9 cellular contexts compared by ENCODE assay signal in genomic region chr22:35377735-35378134, GRCh38. TPM values are rescaled to one million over a fixed set of nuclear protein-coding genes. Genes with fewer than 3 reads are reported as not detected.
DNase-seq lines count a peak whose midpoint lies in the region; ATAC-seq, FAIRE-seq and TF ChIP-seq lines count a peak whose summit lies in the region.
"Had no signal": no experiment of that assay in that cellular context is flagged by ENCODE, and none has a peak within 500 bp of the region (broad histone marks: within the 10 kb centered on the region; RNA-seq: fewer than 3 reads in every experiment).

No MANE protein-coding gene starts in this region.

- no peak for TF ChIP-seq EP300 in H1 (IDR thresholded peaks at IDR 0.05; ENCODE audit: borderline replicate concordance in 1 of 2, low read depth in 2 of 2, low read length in 2 of 2)

- H3K9ac ChIP-seq in H1 (replicated peaks in 1 of 4; ENCODE audit: extremely low read depth in 1 of 4, low read depth in 3 of 4, low read length in 3 of 4) (peak overlapping the region in 1 of 4 experiments; percentile 20; a peak in 2 of 7 replicates), trophoblast cell (ENCODE audit: low read length) (no peak overlapping the region)
- H3K9ac ChIP-seq: parathyroid adenoma had no signal

- H2BK120ac ChIP-seq in H1 (replicated peaks; ENCODE audit: low read depth, low read length) (peak overlapping the region; percentile 67), trophoblast cell (ENCODE audit: insufficient read depth, low read length, poor library complexity) (peak overlapping the region; percentile 84)

- H4K91ac ChIP-seq in H1 (replicated peaks; ENCODE audit: insufficient read length, low read length) (peak overlapping the region; percentile 59), trophoblast cell (ENCODE audit: low read depth, low read length) (peak overlapping the region; percentile 87)

- H3K4me2 ChIP-seq in H1 (ENCODE audit: insufficient read depth in 1 of 2, low read depth in 2 of 2, low read length in 2 of 2) (peak overlapping the region; percentile 28 to 30; a peak in 3 of 4 replicates), trophoblast cell (ENCODE audit: low read length) (no peak overlapping the region)

- no peak overlapping the region for H4K8ac ChIP-seq in H1 (ENCODE audit: extremely low read depth, insufficient read depth, low read length)
- no peak overlapping the region for H4K8ac ChIP-seq in trophoblast cell (ENCODE audit: low read depth, low read length)

- POLR2A ChIA-PET in H1 (lab: Charles Lee; ENCODE audit: partially characterized antibody) = interaction anchor here (1.1 to 57.4 kb wide), 2 partner anchors 27 to 37 kb away, joined by 9 to 1995 read pairs; partner anchors contain the start of gene MCM5

- H3K4me1 ChIP-seq in H1 (replicated peaks in 1 of 4; ENCODE audit: control insufficient read depth in 3 of 4, insufficient read depth in 4 of 4, low read length in 3 of 4) (peaks cover 22 to 31% (median 26%) of the 10 kb centered on the region in 4 experiments), trophoblast cell (ENCODE audit: control insufficient read depth in 1 of 2, insufficient read depth in 2 of 2, low read length in 2 of 2) (peaks cover 22 to 33% of the 10 kb centered on the region in 2 experiments)

- TF ChIP-seq CTCF in C4-2B (conservative IDR thresholded peaks at IDR 0.05) (no peak), H1 (IDR thresholded peaks at IDR 0.05; ENCODE audit: control extremely low read depth in 1 of 3, insufficient read depth in 1 of 3, low read depth in 1 of 3, low read length in 3 of 3) (no peak)

- H3K56ac ChIP-seq in H1 (replicated peaks; ENCODE audit: insufficient read length, low read depth, low read length) = no peak overlapping the region

- H3K14ac ChIP-seq in H1 (ENCODE audit: insufficient read length) (no peak overlapping the region), trophoblast cell (ENCODE audit: low read length) (peak overlapping the region; percentile 8)

- H3K27me3 ChIP-seq in H1 (replicated peaks in 1 of 4; ENCODE audit: control insufficient read depth in 3 of 4, extremely low read depth in 1 of 4, insufficient read depth in 3 of 4, low read length in 3 of 4) (no peaks in the 10 kb centered on the region; a peak in 1 of 7 replicates), trophoblast cell (ENCODE audit: insufficient read depth, low read length) (no peaks in the 10 kb centered on the region)

- H3K79me2 ChIP-seq in H1 (ENCODE audit: control insufficient read depth in 1 of 2, insufficient read depth in 2 of 2, low read length in 2 of 2) = peaks cover 0 to 4% of the 10 kb centered on the region in 2 experiments; a peak in 1 of 4 replicates
- peaks cover 7% of the 10 kb centered on the region for H3K79me2 ChIP-seq in trophoblast cell (ENCODE audit: control insufficient read depth, insufficient read depth, low read length, poor library complexity)
- H3K79me2 ChIP-seq: parathyroid adenoma had no signal

- TF ChIP-seq POLR2A in H1 (IDR thresholded peaks at IDR 0.05; ENCODE audit: control extremely low read depth in 1 of 2, low read depth in 2 of 2, low read length in 2 of 2) = no peak

- H3K4me3 ChIP-seq in H1 (ENCODE audit: extremely low read depth in 1 of 4, insufficient read depth in 2 of 4, low read depth in 3 of 4, low read length in 4 of 4) (no peak overlapping the region), trophoblast cell (ENCODE audit: low read depth, low read length) (no peak overlapping the region)

- peaks cover 8% of the 10 kb centered on the region; the same call in 1 of the 2 replicates for H3K23me2 ChIP-seq in H1 (ENCODE audit: low read depth, low read length)

- H3K36me3 ChIP-seq in H1 (ENCODE audit: control insufficient read depth in 2 of 4, insufficient read depth in 4 of 4, low read length in 3 of 4) = no peaks in the 10 kb centered on the region
- H3K36me3 ChIP-seq in trophoblast cell (ENCODE audit: control insufficient read depth in 1 of 2, insufficient read depth in 2 of 2, low read length in 2 of 2) = no peaks in the 10 kb centered on the region

- H3K79me1 ChIP-seq in H1 (ENCODE audit: low read depth, low read length) = peaks cover 2% of the 10 kb centered on the region; the same call in 1 of the 2 replicates
- H3K79me1 ChIP-seq in trophoblast cell (ENCODE audit: low read length) = peaks cover 45% of the 10 kb centered on the region

- H3K27ac ChIP-seq in C4-2B = peak overlapping the region; percentile 57
- H3K27ac ChIP-seq in H1 (ENCODE audit: low read depth, low read length) = peak overlapping the region; percentile 80; the same call in 1 of the 2 replicates
- peak overlapping the region; percentile 42 for H3K27ac ChIP-seq in trophoblast cell (ENCODE audit: low read depth, low read length)

- TF ChIP-seq RAD21 in H1 (IDR thresholded peaks at IDR 0.05 in 1 of 2, conservative IDR thresholded peaks at IDR 0.05 in 1 of 2; ENCODE audit: low read depth in 2 of 2, low read length in 2 of 2) = no peak

- peak overlapping the region; percentile 40; the same call in 1 of the 2 replicates for H2BK20ac ChIP-seq in H1 (ENCODE audit: low read length)

- FAIRE-seq in H1 (lab: Jason Lieb, UNC) = no peak

- H2BK12ac ChIP-seq in H1 (ENCODE audit: low read depth, low read length) = peak overlapping the region; percentile 91; the same call in 1 of the 2 replicates
- peak overlapping the region; percentile 20 for H2BK12ac ChIP-seq in trophoblast cell (ENCODE audit: low read length)

- H3K23ac ChIP-seq in H1 (ENCODE audit: insufficient read length) (no peak overlapping the region), trophoblast cell (ENCODE audit: low read length) (no peak overlapping the region)

- ATAC-seq in HG02973 (IDR thresholded peaks at IDR 0.05; ENCODE audit: unreplicated experiment) = no peak

- H3K9me3 ChIP-seq in H1 (ENCODE audit: insufficient read depth in 2 of 2, low read depth in 1 of 2, low read length in 1 of 2) = no peaks in the 10 kb centered on the region
- H3K9me3 ChIP-seq in trophoblast cell (ENCODE audit: insufficient read depth, low read depth, low read length) = no peaks in the 10 kb centered on the region

- 11% methylated on average over 3 of the region's 3 CpGs; no CpG with 5 or more reads in 1 of the 2 experiments for WGBS in H1 (ENCODE audit: extremely low coverage in 1 of 2, insufficient coverage in 1 of 2, insufficient read length in 1 of 2, insufficient replicate concordance in 2 of 2, low coverage in 1 of 2, low lambda C conversion rate in 2 of 2, missing lambda C conversion rate in 1 of 2), 2 experiments
- no CpG with 5 or more reads among the region's 3 CpGs for WGBS in trophoblast cell (ENCODE audit: extremely low coverage, insufficient coverage, insufficient read length)

- H2AFZ ChIP-seq in H1 (ENCODE audit: low read length) (no peak overlapping the region), trophoblast cell (ENCODE audit: insufficient read depth, low read length, poor library complexity) (no peak overlapping the region)

- peak overlapping the region; percentile 8 for H4K5ac ChIP-seq in H1 (ENCODE audit: insufficient read length, low read depth, low read length)

- DNase-seq in MV-4-11 (lab: John Stamatoyannopoulos, UW) (peak; percentile 25), H1 (ENCODE audit: low read depth in 1 of 2, low spot score in 2 of 2) (no peak), trophoblast cell (no peak), KG1 (lab: John Stamatoyannopoulos, UW) (no peak), DMS 273 treated with DMSO at 0.1 percent for 48 hours (lab: John Stamatoyannopoulos, UW) (no peak), GOT3 (lab: John Stamatoyannopoulos, UW) (no peak)

- no peak overlapping the region for H2BK15ac ChIP-seq in H1 (ENCODE audit: low read length)

- H2AK5ac ChIP-seq in H1 (ENCODE audit: low read depth, low read length) = 0 out of 2 replicates have a peak overlapping the region, but pooled peaks have one; percentile 43
- peak overlapping the region; percentile 63 for H2AK5ac ChIP-seq in trophoblast cell (ENCODE audit: low read length)

- no peaks in the 10 kb centered on the region for H4K20me1 ChIP-seq in H1 (replicated peaks in 1 of 2; ENCODE audit: control insufficient read depth in 1 of 2, insufficient read depth in 2 of 2, low read length in 2 of 2)

- H3K18ac ChIP-seq in H1 (ENCODE audit: extremely low read depth, low read length) = peak overlapping the region; percentile 84
- peak overlapping the region; percentile 30 for H3K18ac ChIP-seq in trophoblast cell (ENCODE audit: low read length)

- H3K4ac ChIP-seq in H1 (replicated peaks; ENCODE audit: insufficient read length, low read depth, low read length) (peak overlapping the region; percentile 55), trophoblast cell (ENCODE audit: low read depth, low read length) (peak overlapping the region; percentile 39)

- H2BK5ac ChIP-seq in H1 (ENCODE audit: low read depth, low read length) (peak overlapping the region; percentile 95), trophoblast cell (ENCODE audit: low read depth, low read length, poor library complexity) (no peak overlapping the region)

- H4K12ac ChIP-seq in trophoblast cell (ENCODE audit: low read depth, low read length) = no peak overlapping the region

- CTCF ChIA-PET in H1 (lab: Charles Lee; ENCODE audit: partially characterized antibody) = no interaction called here

TF ChIP-seq in H1, 55 proteins besides CTCF, POLR2A, EP300 and RAD21 (continues in another document):
- TF ChIP-seq, protein P1, sequence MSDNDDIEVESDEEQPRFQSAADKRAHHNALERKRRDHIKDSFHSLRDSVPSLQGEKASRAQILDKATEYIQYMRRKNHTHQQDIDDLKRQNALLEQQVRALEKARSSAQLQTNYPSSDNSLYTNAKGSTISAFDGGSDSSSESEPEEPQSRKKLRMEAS (IDR thresholded peaks at IDR 0.05) = 0 out of 2 replicates have a peak, but pooled peaks have one; percentile 7

RNA-seq across cellular contexts. Expression of gene HMOX1, which starts 3.2 kb away (rescaled TPM):
- total RNA-seq in H1 (2021; fragmentation: NEBNext Ultra II Directional; extraction: Animal tissue kit (Norgen Biotek cat#: 25700)) = 25.0 and 25.7 TPM in 2 replicates
- 39.2 and 41.6 TPM in 2 replicates for polyA plus RNA-seq in H1 (2011; rRNA removed)
- 28.6 TPM for polyA plus RNA-seq in H1 (2011; cell fraction: cytosol; rRNA removed)
- 19.6 TPM for polyA plus RNA-seq in H1 (2011; cell fraction: nucleus; rRNA removed)
- 20.2 to 27.4 TPM (median 24.8 TPM) in 4 replicates for polyA plus RNA-seq in H1 (2012, experiment 1 of 2)
- 29.7 TPM for polyA plus RNA-seq in H1 (2012, experiment 2 of 2)
- polyA plus RNA-seq in H1 (2013, experiment 1 of 2) = 23.9 TPM
- 27.9 TPM for polyA plus RNA-seq in H1 (2013, experiment 2 of 2)
- 8.0 and 8.7 TPM in 2 replicates for polyA minus RNA-seq in H1 (2011; rRNA and poly(A)+ RNA removed)
- 7.7 TPM for polyA minus RNA-seq in H1 (2011; cell fraction: cytosol; rRNA and poly(A)+ RNA removed)
- polyA minus RNA-seq in H1 (2011; cell fraction: nucleus; rRNA and poly(A)+ RNA removed) = 9.2 TPM
- polyA plus RNA-seq in trophoblast cell (2013) = 298 and 341 TPM in 2 replicates

RNA-seq across cellular contexts. Expression of gene MCM5, which starts 22.2 kb away (rescaled TPM):
- 297 and 305 TPM in 2 replicates for total RNA-seq in H1 (2021; fragmentation: NEBNext Ultra II Directional; extraction: Animal tissue kit (Norgen Biotek cat#: 25700))
- polyA plus RNA-seq in H1 (2011; rRNA removed) = 210 and 243 TPM in 2 replicates
- 212 TPM for polyA plus RNA-seq in H1 (2011; cell fraction: cytosol; rRNA removed)
- polyA plus RNA-seq in H1 (2011; cell fraction: nucleus; rRNA removed) = 524 TPM
- polyA plus RNA-seq in H1 (2012, experiment 1 of 2) = 221 to 290 TPM (median 254 TPM) in 4 replicates
- polyA plus RNA-seq in H1 (2012, experiment 2 of 2) = 144 TPM
- polyA plus RNA-seq in H1 (2013, experiment 1 of 2) = 120 TPM
- polyA plus RNA-seq in H1 (2013, experiment 2 of 2) = 108 TPM
- polyA minus RNA-seq in H1 (2011; rRNA and poly(A)+ RNA removed) = 447 and 449 TPM in 2 replicates
- polyA minus RNA-seq in H1 (2011; cell fraction: cytosol; rRNA and poly(A)+ RNA removed) = 271 TPM
- 249 TPM for polyA minus RNA-seq in H1 (2011; cell fraction: nucleus; rRNA and poly(A)+ RNA removed)
- 35.5 and 35.9 TPM in 2 replicates for polyA plus RNA-seq in trophoblast cell (2013)
